ENCODE assay signal across 21 cellular contexts in genomic region chr5:168978500-168978899, GRCh38.
DNase-seq lines count a peak whose midpoint lies in the region; ATAC-seq, FAIRE-seq and TF ChIP-seq lines count a peak whose summit lies in the region.
"Had no signal": no experiment of that assay in that cellular context is flagged by ENCODE, and none has a peak within 500 bp of the region (broad histone marks: within the 10 kb centered on the region; RNA-seq: fewer than 3 reads in every experiment).

No MANE protein-coding gene starts in this region.

- intact Hi-C loops in uterus (cut with DNase I; ENCODE audit: low total_unique reads) = no loop called here

- H3K27ac ChIP-seq in A549 (peak overlapping the region; percentile 32 to 54; a peak in 2 of 6 replicates), RWPE1 (peak overlapping the region; percentile 59), gastroesophageal sphincter (peak overlapping the region in 3 of 4 donors; percentile 57 to 63 (median 60)), uterus (no peak overlapping the region)
- H3K27ac ChIP-seq: C4-2B, PC-9 had no signal

- POLR2A ChIA-PET in A549 (lab: Yijun Ruan, JAX) (no interaction called here), RWPE1 (lab: Yijun Ruan, JAX; ENCODE audit: low non-redundant PET) (no interaction called here)

- no peaks in the 10 kb centered on the region for H3K36me3 ChIP-seq in gastroesophageal sphincter
- H3K36me3 ChIP-seq in uterus = no peaks in the 10 kb centered on the region

- no peak overlapping the region for H3K27ac Mint-ChIP-seq in activated T-cell treated with anti-CD3 and anti-CD28 coated beads, Interleukin-2, amount 50 U/mL, for 24 hours
- H3K27ac Mint-ChIP-seq: CD8-positive, alpha-beta memory T cell had no signal

- no peaks in the 10 kb centered on the region for H3K36me3 Mint-ChIP-seq in activated T-cell treated with anti-CD3 and anti-CD28 coated beads, Interleukin-2, amount 50 U/mL, for 24 hours (ENCODE audit: low read depth)
- H3K36me3 Mint-ChIP-seq: CD8-positive, alpha-beta memory T cell had no signal

- no peaks in the 10 kb centered on the region for H3K9me3 Mint-ChIP-seq in activated T-cell treated with anti-CD3 and anti-CD28 coated beads, Interleukin-2, amount 50 U/mL, for 24 hours
- H3K9me3 Mint-ChIP-seq: CD8-positive, alpha-beta memory T cell had no signal

- H3K9me3 ChIP-seq in A549 (no peaks in the 10 kb centered on the region), gastroesophageal sphincter (no peaks in the 10 kb centered on the region), uterus (no peaks in the 10 kb centered on the region)

- H3K4me1 Mint-ChIP-seq in activated T-cell treated with anti-CD3 and anti-CD28 coated beads, Interleukin-2, amount 50 U/mL, for 24 hours (ENCODE audit: low read depth) = no peaks in the 10 kb centered on the region
- H3K4me1 Mint-ChIP-seq: CD8-positive, alpha-beta memory T cell had no signal

- ATAC-seq in A549 (no peak), gastroesophageal sphincter (no peak)

- no peak overlapping the region for H3K4me3 Mint-ChIP-seq in activated T-cell treated with anti-CD3 and anti-CD28 coated beads, Interleukin-2, amount 50 U/mL, for 24 hours
- H3K4me3 Mint-ChIP-seq: CD8-positive, alpha-beta memory T cell had no signal

- H3K4me2 ChIP-seq in A549 = peak overlapping the region; percentile 19; the same call in 1 of the 3 replicates
- H3K4me2 ChIP-seq: PC-9 had no signal

- H3K4me3 ChIP-seq in A549 (no peak overlapping the region), gastroesophageal sphincter (no peak overlapping the region), uterus (no peak overlapping the region)
- H3K4me3 ChIP-seq: PC-9 had no signal

- CTCF ChIA-PET in A549 (lab: Yijun Ruan, JAX) (interaction anchor here (0.8 to 2.0 kb wide), 5 partner anchors 9 to 300 kb away, joined by 3 to 12 read pairs (median 5); no protein-coding TSS in a partner anchor), RWPE1 (lab: Yijun Ruan, JAX) (interaction anchor here (0.7 kb wide), 1 partner anchor 372 kb away, joined by 4 read pairs; no protein-coding TSS in a partner anchor)

- no peak for FAIRE-seq in A549 (lab: Jason Lieb, UNC)
- FAIRE-seq: H54 had no signal

- no peaks in the 10 kb centered on the region for H3K27me3 ChIP-seq in gastroesophageal sphincter
- H3K27me3 ChIP-seq in uterus = no peaks in the 10 kb centered on the region

- no peak for DNase-seq in A549 (ENCODE audit: low read depth in 1 of 2, low spot score in 1 of 2)
- DNase-seq in RWPE1 (ENCODE audit: low spot score) = no peak
- peak; percentile 7 for DNase-seq in amniotic epithelial cell (ENCODE audit: low read depth)
- DNase-seq in NCI-H524 treated with DMSO at 0.1 percent for 48 hours (lab: John Stamatoyannopoulos, UW) = no peak
- DNase-seq in uterus = no peak
- no peak for DNase-seq in DMS79 (lab: John Stamatoyannopoulos, UW)
- no peak for DNase-seq in activated T-cell treated with anti-CD3 and anti-CD28 coated beads, Interleukin-2, amount 50 U/mL, for 24 hours
- DNase-seq: 8988T; CD8-positive, alpha-beta memory T cell; GDM1; Karpas-422; MV-4-11; NCI-H1417; NCI-H187 treated with DMSO at 0.1 percent for 48 hours; NCI-H2107; PC-9; RPMI8226; SIG-M5 had no signal

- H3K4me1 ChIP-seq in A549 (peaks cover 41% of the 10 kb centered on the region), gastroesophageal sphincter (peaks cover 0 to 43% (median 15%) of the 10 kb centered on the region in 3 donors), uterus (no peaks in the 10 kb centered on the region)

- TF ChIP-seq EP300 in A549 (IDR thresholded peaks at IDR 0.05) (no peak), gastroesophageal sphincter (IDR thresholded peaks at IDR 0.05) (no peak)

- H3K27me3 Mint-ChIP-seq in activated T-cell treated with anti-CD3 and anti-CD28 coated beads, Interleukin-2, amount 50 U/mL, for 24 hours = peaks cover 16% of the 10 kb centered on the region

- TF ChIP-seq CTCF in A549 (IDR thresholded peaks at IDR 0.05) (no peak), RWPE1 (conservative IDR thresholded peaks at IDR 0.05; ENCODE audit: low read depth) (no peak), gastroesophageal sphincter (IDR thresholded peaks at IDR 0.05) (no peak), uterus (IDR thresholded peaks at IDR 0.05) (no peak)

- TF ChIP-seq POLR2A in A549 (IDR thresholded peaks at IDR 0.05; ENCODE audit: low read length) (no peak), gastroesophageal sphincter (IDR thresholded peaks at IDR 0.05) (no peak), uterus (IDR thresholded peaks at IDR 0.05) (no peak)

- WGBS in A549 (ENCODE audit: missing lambda C conversion rate) = 85% methylated on average over 1 of the region's 1 CpG
- 91 to 100% methylated on average over 1 of the region's 1 CpG for WGBS in gastroesophageal sphincter (ENCODE audit: low coverage in 1 of 2), 2 donors

- no peak for TF ChIP-seq RAD21 in A549 (conservative IDR thresholded peaks at IDR 0.05 in 1 of 2, IDR thresholded peaks at IDR 0.05 in 1 of 2)

TF ChIP-seq in A549, 52 proteins besides CTCF, POLR2A, EP300 and RAD21:
- TF ChIP-seq FOXS1 (CRISPR knock-in tag; IDR thresholded peaks at IDR 0.05) (no peak), CBX8 (IDR thresholded peaks at IDR 0.05) (no peak), POLR2AphosphoS2 (conservative IDR thresholded peaks at IDR 0.05; ENCODE audit: low read length) (no peak), MYC (IDR thresholded peaks at IDR 0.05; ENCODE audit: borderline replicate concordance, low read length) (no peak), HOXA7 (CRISPR knock-in tag; IDR thresholded peaks at IDR 0.05) (no peak), NPAS2 (CRISPR knock-in tag; IDR thresholded peaks at IDR 0.05; ENCODE audit: borderline replicate concordance) (no peak), KDM1A (IDR thresholded peaks at IDR 0.05; ENCODE audit: low read depth) (no peak), SREBF2 (IDR thresholded peaks at IDR 0.05) (no peak), TFCP2L1 (CRISPR knock-in tag; IDR thresholded peaks at IDR 0.05) (no peak), MAZ (IDR thresholded peaks at IDR 0.05; ENCODE audit: borderline replicate concordance, low read depth, low read length) (no peak), ZNF302 (CRISPR knock-in tag; IDR thresholded peaks at IDR 0.05) (no peak), PHF8 (IDR thresholded peaks at IDR 0.05; ENCODE audit: borderline replicate concordance, low read depth) (no peak), SMC3 (IDR thresholded peaks at IDR 0.05) (no peak), RCOR1 (IDR thresholded peaks at IDR 0.05; ENCODE audit: low read depth, low read length) (no peak)
- TF ChIP-seq, protein P1, sequence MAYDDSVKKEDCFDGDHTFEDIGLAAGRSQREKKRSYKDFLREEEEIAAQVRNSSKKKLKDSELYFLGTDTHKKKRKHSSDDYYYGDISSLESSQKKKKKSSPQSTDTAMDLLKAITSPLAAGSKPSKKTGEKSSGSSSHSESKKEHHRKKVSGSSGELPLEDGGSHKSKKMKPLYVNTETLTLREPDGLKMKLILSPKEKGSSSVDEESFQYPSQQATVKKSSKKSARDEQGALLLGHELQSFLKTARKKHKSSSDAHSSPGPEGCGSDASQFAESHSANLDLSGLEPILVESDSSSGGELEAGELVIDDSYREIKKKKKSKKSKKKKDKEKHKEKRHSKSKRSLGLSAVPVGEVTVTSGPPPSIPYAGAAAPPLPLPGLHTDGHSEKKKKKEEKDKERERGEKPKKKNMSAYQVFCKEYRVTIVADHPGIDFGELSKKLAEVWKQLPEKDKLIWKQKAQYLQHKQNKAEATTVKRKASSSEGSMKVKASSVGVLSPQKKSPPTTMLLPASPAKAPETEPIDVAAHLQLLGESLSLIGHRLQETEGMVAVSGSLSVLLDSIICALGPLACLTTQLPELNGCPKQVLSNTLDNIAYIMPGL (CRISPR knock-in tag; IDR thresholded peaks at IDR 0.05; ENCODE audit: borderline replicate concordance) = no peak

Comparison
In these comparisons a context has a peak if more than half of its experiments do, and no peak if none do; other contexts are left out.
1. H3K27ac ChIP-seq: peak in A549 (2 of 2), RWPE1 (single experiment) and gastroesophageal sphincter (3 of 4); none in uterus (0 of 2).